Comparison of ENCODE assay signal across 28 cellular contexts in genomic region chr1:214432247-214432646, GRCh38.
"Had no signal": no experiment of that assay in that cellular context is flagged by ENCODE, and none has a peak within 500 bp of the region (broad histone marks: within the 10 kb centered on the region; RNA-seq: fewer than 3 reads in every experiment).

No MANE protein-coding gene starts in this region.

- H3K36me3 ChIP-seq: esophagus squamous epithelium, gastrocnemius medialis, heart right ventricle, left lung, lower lobe of right lung had no signal

- DNase-seq: dermis blood vessel endothelial cell; dorsolateral prefrontal cortex; effector CD8-positive, alpha-beta T cell; effector memory CD8-positive, alpha-beta T cell; endodermal cell; erythroblast; esophagus squamous epithelium; foreskin fibroblast; foreskin melanocyte; gastrocnemius medialis; glutamatergic neuron; head of caudate nucleus; heart right ventricle; hippocampal formation; left cardiac atrium; left lung; left ventricle myocardium superior; lower lobe of right lung; mesenchymal stem cell; mucosa of descending colon had no signal

- H3K27ac ChIP-seq: coronary artery, dorsolateral prefrontal cortex, epithelial cell of prostate, esophagus squamous epithelium, gastrocnemius medialis, heart right ventricle, left lung, lower lobe of right lung had no signal

- ATAC-seq: effector memory CD8-positive, alpha-beta T cell; esophagus mucosa; gastrocnemius medialis; heart right ventricle; left cardiac atrium; left lung; left ventricle myocardium superior; lower lobe of right lung; mucosa of descending colon had no signal

- H3K4me3 ChIP-seq: coronary artery, dorsolateral prefrontal cortex, esophagus squamous epithelium, gastrocnemius medialis, heart right ventricle, left lung, lower lobe of right lung, mucosa of descending colon had no signal

- H3K27ac Mint-ChIP-seq: effector memory CD8-positive, alpha-beta T cell; endodermal cell; mesothelial cell of epicardium had no signal

- H3K27me3 ChIP-seq: dorsolateral prefrontal cortex, esophagus squamous epithelium, gastrocnemius medialis, heart right ventricle, left lung had no signal

- FAIRE-seq: colon, endometrium, islet of Langerhans, keratinocyte had no signal

- H3K4me1 ChIP-seq: left lung, lower lobe of right lung had no signal

- H3K4me3 Mint-ChIP-seq: effector memory CD8-positive, alpha-beta T cell; endodermal cell; mesothelial cell of epicardium had no signal

- H3K9me3 Mint-ChIP-seq: effector memory CD8-positive, alpha-beta T cell; endodermal cell had no signal

- H3K9me3 ChIP-seq: esophagus squamous epithelium, gastrocnemius medialis, left lung, lower lobe of right lung, mucosa of descending colon had no signal
